ENCODE assay signal across 1 cellular context in the genomic region with DNA sequence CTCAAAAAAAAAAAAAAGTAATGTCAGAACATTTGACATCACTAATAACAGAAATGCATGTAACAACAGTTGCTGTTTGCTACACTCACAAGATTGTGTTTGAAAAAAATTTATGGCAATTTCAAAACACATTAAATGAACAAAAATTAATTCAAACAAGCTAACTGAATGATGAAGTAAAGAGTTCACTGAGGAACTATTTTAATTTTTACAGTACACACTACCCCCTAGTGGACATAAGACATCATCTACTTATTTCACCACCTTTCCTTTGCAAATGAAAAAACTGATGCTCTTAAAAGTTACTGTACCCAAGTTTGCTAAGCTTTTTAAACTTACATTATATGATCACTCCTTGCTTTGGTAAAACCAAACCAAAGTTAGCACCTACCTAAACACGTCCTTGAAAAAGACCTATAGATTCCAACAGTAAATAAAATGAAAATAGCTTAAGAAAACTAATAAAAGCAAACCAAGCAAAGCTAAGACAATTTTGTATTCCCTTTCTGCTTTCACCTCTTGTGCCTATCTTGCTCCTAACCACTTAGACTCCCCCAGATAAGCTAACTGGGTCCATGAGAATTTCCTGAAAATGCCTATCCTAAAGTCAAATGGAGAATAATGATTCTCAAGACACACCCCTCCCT.
TF ChIP-seq lines count a peak whose summit lies in the region.

No MANE protein-coding gene starts in this region.

TF ChIP-seq in liver, 16 proteins besides CTCF, POLR2A, EP300 and RAD21 (continued from another document):
- TF ChIP-seq, protein P1, sequence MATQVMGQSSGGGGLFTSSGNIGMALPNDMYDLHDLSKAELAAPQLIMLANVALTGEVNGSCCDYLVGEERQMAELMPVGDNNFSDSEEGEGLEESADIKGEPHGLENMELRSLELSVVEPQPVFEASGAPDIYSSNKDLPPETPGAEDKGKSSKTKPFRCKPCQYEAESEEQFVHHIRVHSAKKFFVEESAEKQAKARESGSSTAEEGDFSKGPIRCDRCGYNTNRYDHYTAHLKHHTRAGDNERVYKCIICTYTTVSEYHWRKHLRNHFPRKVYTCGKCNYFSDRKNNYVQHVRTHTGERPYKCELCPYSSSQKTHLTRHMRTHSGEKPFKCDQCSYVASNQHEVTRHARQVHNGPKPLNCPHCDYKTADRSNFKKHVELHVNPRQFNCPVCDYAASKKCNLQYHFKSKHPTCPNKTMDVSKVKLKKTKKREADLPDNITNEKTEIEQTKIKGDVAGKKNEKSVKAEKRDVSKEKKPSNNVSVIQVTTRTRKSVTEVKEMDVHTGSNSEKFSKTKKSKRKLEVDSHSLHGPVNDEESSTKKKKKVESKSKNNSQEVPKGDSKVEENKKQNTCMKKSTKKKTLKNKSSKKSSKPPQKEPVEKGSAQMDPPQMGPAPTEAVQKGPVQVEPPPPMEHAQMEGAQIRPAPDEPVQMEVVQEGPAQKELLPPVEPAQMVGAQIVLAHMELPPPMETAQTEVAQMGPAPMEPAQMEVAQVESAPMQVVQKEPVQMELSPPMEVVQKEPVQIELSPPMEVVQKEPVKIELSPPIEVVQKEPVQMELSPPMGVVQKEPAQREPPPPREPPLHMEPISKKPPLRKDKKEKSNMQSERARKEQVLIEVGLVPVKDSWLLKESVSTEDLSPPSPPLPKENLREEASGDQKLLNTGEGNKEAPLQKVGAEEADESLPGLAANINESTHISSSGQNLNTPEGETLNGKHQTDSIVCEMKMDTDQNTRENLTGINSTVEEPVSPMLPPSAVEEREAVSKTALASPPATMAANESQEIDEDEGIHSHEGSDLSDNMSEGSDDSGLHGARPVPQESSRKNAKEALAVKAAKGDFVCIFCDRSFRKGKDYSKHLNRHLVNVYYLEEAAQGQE (IDR thresholded peaks at IDR 0.05), result no peak
- TF ChIP-seq JUND (IDR thresholded peaks at IDR 0.05), result no peak
- TF ChIP-seq HNF4A (conservative IDR thresholded peaks at IDR 0.05), result no peak
- TF ChIP-seq EGR1 (IDR thresholded peaks at IDR 0.05; ENCODE audit: low read depth in 2 of 2), result no peak
